ENCODE assay signal across 21 cellular contexts in the genomic region with DNA sequence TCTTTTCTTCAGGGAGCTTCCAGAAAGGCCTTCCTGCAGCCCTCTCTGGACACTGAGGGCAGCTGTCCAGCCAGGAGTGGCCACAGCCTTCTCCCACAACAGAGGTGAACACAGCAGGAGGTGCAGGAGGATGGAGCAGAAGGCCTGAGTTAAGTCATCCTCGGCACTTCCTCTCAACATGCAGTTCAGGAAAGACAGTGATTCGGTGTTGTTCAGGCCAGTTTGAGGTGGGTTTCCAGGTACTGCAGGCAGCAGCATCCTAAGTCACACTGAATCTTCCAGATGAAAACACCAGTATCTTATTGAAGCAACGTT.
"Had no signal": no experiment of that assay in that cellular context is flagged by ENCODE, and none has a peak within 500 bp of the region (broad histone marks: within the 10 kb centered on the region; RNA-seq: fewer than 3 reads in every experiment).

No MANE protein-coding gene starts in this region.

- H3K27me3 ChIP-seq: left lung, ovary, sigmoid colon, thyroid gland had no signal

- ATAC-seq: left cardiac atrium; left lung; naive thymus-derived CD4-positive, alpha-beta T cell; psoas muscle; right cardiac atrium had no signal

- H3K36me3 ChIP-seq: left lung, ovary, sigmoid colon, stomach, thyroid gland had no signal

- H3K4me1 ChIP-seq: left lung, psoas muscle, stomach had no signal

- H3K4me1 Mint-ChIP-seq: immature natural killer cell; naive thymus-derived CD4-positive, alpha-beta T cell; stimulated activated effector memory CD8-positive, alpha-beta T cell treated with anti-CD3 and anti-CD28 coated beads, Interleukin-12 subunit alpha, Interleukin-12 subunit beta, amount 100 ng/mL, for 72 hours had no signal

- H3K27ac Mint-ChIP-seq: immature natural killer cell; mesothelial cell of epicardium; naive thymus-derived CD4-positive, alpha-beta T cell; nephron; stimulated activated effector memory CD8-positive, alpha-beta T cell treated with anti-CD3 and anti-CD28 coated beads, Interleukin-12 subunit alpha, Interleukin-12 subunit beta, amount 100 ng/mL, for 72 hours had no signal

- H3K36me3 Mint-ChIP-seq: immature natural killer cell; mesothelial cell of epicardium; naive thymus-derived CD4-positive, alpha-beta T cell; stimulated activated effector memory CD8-positive, alpha-beta T cell treated with anti-CD3 and anti-CD28 coated beads, Interleukin-12 subunit alpha, Interleukin-12 subunit beta, amount 100 ng/mL, for 72 hours had no signal

- H3K4me3 ChIP-seq: left lung, ovary, psoas muscle, sigmoid colon, stomach, thyroid gland had no signal

- H3K4me3 Mint-ChIP-seq: immature natural killer cell; mesothelial cell of epicardium; naive thymus-derived CD4-positive, alpha-beta T cell; nephron; stimulated activated effector memory CD8-positive, alpha-beta T cell treated with anti-CD3 and anti-CD28 coated beads, Interleukin-12 subunit alpha, Interleukin-12 subunit beta, amount 100 ng/mL, for 72 hours had no signal

- H3K9me3 Mint-ChIP-seq: immature natural killer cell; mesothelial cell of epicardium; naive thymus-derived CD4-positive, alpha-beta T cell; nephron; stimulated activated effector memory CD8-positive, alpha-beta T cell treated with anti-CD3 and anti-CD28 coated beads, Interleukin-12 subunit alpha, Interleukin-12 subunit beta, amount 100 ng/mL, for 72 hours had no signal

- DNase-seq: cortex of kidney; effector CD4-positive, alpha-beta T cell; immature natural killer cell; left cardiac atrium; left lung; mesenchymal stem cell; naive thymus-derived CD4-positive, alpha-beta T cell; occipital lobe; ovary; psoas muscle; right cardiac atrium; stimulated activated CD4-positive, alpha-beta T cell treated with anti-CD3 and anti-CD28 coated beads, Interleukin-2, amount 100 ng/mL, for 24 hours; stimulated activated CD4-positive, alpha-beta T cell treated with anti-CD3 and anti-CD28 coated beads, Interleukin-4, amount 100 ng/mL, for 24 hours; stimulated activated naive CD4-positive, alpha-beta T cell treated with Interleukin-2 at 50 U/mL for 16 hours; stomach; thyroid gland; trophoblast cell had no signal

- H3K27ac ChIP-seq: left lung, ovary, psoas muscle, sigmoid colon, stomach, thyroid gland had no signal
